Comparison of ENCODE assay signal across 8 cellular contexts in the genomic region with DNA sequence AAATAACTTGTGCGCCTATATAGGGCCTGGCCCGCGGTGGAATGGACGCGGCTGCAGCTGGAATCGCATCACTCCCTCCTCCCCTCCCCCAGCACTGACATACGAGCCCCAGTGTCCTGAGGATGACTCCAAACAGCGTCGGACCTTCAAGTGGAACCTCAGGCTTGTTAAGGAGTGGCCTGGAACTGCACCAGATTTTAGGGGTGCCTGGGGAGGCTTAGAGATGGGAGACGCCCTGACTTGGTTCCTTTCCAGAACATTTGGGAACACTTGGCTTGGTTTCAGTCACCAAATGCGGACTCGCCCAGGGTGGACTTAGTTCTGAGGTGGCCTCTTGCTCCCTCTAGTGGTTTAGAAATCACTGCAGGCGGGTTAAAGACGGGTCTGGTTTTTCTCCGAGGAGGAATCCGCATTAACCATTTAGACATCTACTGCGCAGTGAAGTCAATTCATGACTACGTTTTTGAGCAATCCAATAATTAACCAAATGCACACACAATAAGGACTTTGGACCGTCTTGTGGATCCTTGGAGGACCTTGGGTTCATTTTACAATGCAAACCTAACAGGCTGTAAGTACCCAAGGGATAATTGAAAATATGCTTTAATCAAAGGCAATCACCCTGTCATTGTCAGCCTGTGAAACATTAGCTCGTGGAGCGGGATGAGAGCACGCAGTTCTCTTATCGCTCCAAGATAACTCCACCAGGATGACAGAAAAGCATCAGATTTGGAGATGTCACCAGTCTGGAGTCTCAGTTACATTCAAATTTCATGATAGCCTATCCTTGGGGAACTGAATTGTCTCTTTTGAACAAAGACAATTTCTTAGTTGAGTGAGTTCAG. TPM values are rescaled to one million over a fixed set of nuclear protein-coding genes. Genes with fewer than 3 reads are reported as not detected.
DNase-seq lines count a peak whose midpoint lies in the region; ATAC-seq and TF ChIP-seq lines count a peak whose summit lies in the region.

No MANE protein-coding gene starts in this region.

- H3K9ac ChIP-seq in SK-N-SH, result no peak overlapping the region
- no peak overlapping the region for H3K9ac ChIP-seq in parathyroid adenoma

- POLR2A ChIA-PET in SK-N-SH (lab: Yijun Ruan, JAX), result interaction anchor here (1.5 kb wide), 1 partner anchor 1202 kb away, joined by 5 read pairs; no protein-coding TSS in a partner anchor

- H2AFZ ChIP-seq in SK-N-SH (ENCODE audit: low read depth) (peak overlapping the region; percentile 66; the same call in 1 of the 2 replicates), parathyroid adenoma (peak overlapping the region; percentile 68)

- intact Hi-C loops in cardiac septum (cut with DNase I), result loop anchor here (2.0 to 10.0 kb wide), 7 partner anchors 113 to 731 kb away; a partner anchor contains a TSS

- no peaks in the 10 kb centered on the region for H3K27me3 ChIP-seq in SK-N-SH (ENCODE audit: insufficient read depth)
- H3K27me3 ChIP-seq in parathyroid adenoma (ENCODE audit: control insufficient read depth, insufficient read depth, low read length), result no peaks in the 10 kb centered on the region

- H3K4me1 ChIP-seq in SK-N-SH (ENCODE audit: control insufficient read depth in 1 of 2, insufficient read depth in 2 of 2, low read depth in 1 of 2, low read length in 1 of 2) (peaks cover 0 to 7% of the 10 kb centered on the region in 2 experiments; a peak in 3 of 4 replicates), parathyroid adenoma (no peaks in the 10 kb centered on the region)

- H3K4me3 ChIP-seq in SK-N-SH (ENCODE audit: low read depth in 2 of 2, low read length in 1 of 2) (peak overlapping the region; percentile 45 to 54), parathyroid adenoma (ENCODE audit: low read depth, low read length) (no peak overlapping the region)

- WGBS in SK-N-SH (ENCODE audit: low lambda C conversion rate), result under 1% methylated on average over 22 of the region's 23 CpGs

- peak overlapping the region in 1 of 2 experiments; percentile 71; a peak in 1 of 4 replicates for H3K27ac ChIP-seq in SK-N-SH (ENCODE audit: low read depth in 2 of 2, low read length in 1 of 2)
- no peak overlapping the region for H3K27ac ChIP-seq in parathyroid adenoma

- no peaks in the 10 kb centered on the region for H4K20me1 ChIP-seq in SK-N-SH (ENCODE audit: insufficient read depth)

- TF ChIP-seq EP300 in SK-N-SH (IDR thresholded peaks at IDR 0.05; ENCODE audit: borderline replicate concordance in 1 of 2, low read depth in 1 of 2, low read length in 1 of 2), result peak; percentile 24 to 56; a peak in 2 of 4 replicates

- H3K79me2 ChIP-seq in SK-N-SH (ENCODE audit: insufficient read depth) (no peaks in the 10 kb centered on the region), parathyroid adenoma (no peaks in the 10 kb centered on the region)

- H3K9me3 ChIP-seq in SK-N-SH, result no peaks in the 10 kb centered on the region
- no peaks in the 10 kb centered on the region for H3K9me3 ChIP-seq in parathyroid adenoma (ENCODE audit: control insufficient read depth, low read length)

- H3K4me2 ChIP-seq in SK-N-SH, result peak overlapping the region; percentile 73
- peak overlapping the region; percentile 88 for H3K4me2 ChIP-seq in parathyroid adenoma (ENCODE audit: low read length)

- H3K36me3 ChIP-seq in SK-N-SH (replicated peaks in 1 of 2; ENCODE audit: control insufficient read depth in 1 of 2, insufficient read depth in 2 of 2, low read length in 1 of 2), result no peaks in the 10 kb centered on the region
- no peaks in the 10 kb centered on the region for H3K36me3 ChIP-seq in parathyroid adenoma (ENCODE audit: control insufficient read depth, insufficient read depth, low read length)

- no peaks in the 10 kb centered on the region for H3F3A ChIP-seq in SK-N-SH (replicated peaks; ENCODE audit: insufficient read depth)

- TF ChIP-seq CTCF in SK-N-SH (IDR thresholded peaks at IDR 0.05) (peak; percentile 96), parathyroid adenoma (IDR thresholded peaks at IDR 0.05) (peak; percentile 80)

- H3K9me2 ChIP-seq in SK-N-SH, result no peaks in the 10 kb centered on the region

- CTCF ChIA-PET in SK-N-SH (lab: Yijun Ruan, JAX), result interaction anchor here (0.6 to 9.1 kb wide), 46 partner anchors 9 to 1672 kb away, joined by 3 to 122 read pairs (median 3); a partner anchor contains a TSS

- peak; percentile 22 for DNase-seq in DMS 273 treated with DMSO at 0.1 percent for 48 hours (lab: John Stamatoyannopoulos, UW)
- peak; percentile 80 for DNase-seq in H4 (ENCODE audit: low spot score)
- DNase-seq in NAMALWA (ENCODE audit: low spot score), result peak; percentile 83
- peak; percentile 81 for DNase-seq in SK-N-SH
- peak; percentile 79 for DNase-seq in amniotic epithelial cell (ENCODE audit: low read depth)
- DNase-seq in cardiac septum (ENCODE audit: low spot score), result peak; percentile 78

- peak; percentile 94 for TF ChIP-seq RAD21 in SK-N-SH (IDR thresholded peaks at IDR 0.05; ENCODE audit: low read length)

- ATAC-seq in GM19467 (IDR thresholded peaks at IDR 0.05; ENCODE audit: unreplicated experiment), result no peak

TF ChIP-seq in SK-N-SH, 30 proteins besides CTCF, POLR2A, EP300 and RAD21 (continues in another document):
- TF ChIP-seq FOXM1 (IDR thresholded peaks at IDR 0.05; ENCODE audit: low read depth) (no peak), ELF1 (IDR thresholded peaks at IDR 0.05) (no peak), MEF2A (IDR thresholded peaks at IDR 0.05; ENCODE audit: borderline replicate concordance, low read depth) (no peak), TAF1 (IDR thresholded peaks at IDR 0.05; ENCODE audit: borderline replicate concordance, low read depth, low read length) (no peak), MXI1 (IDR thresholded peaks at IDR 0.05; ENCODE audit: low read depth, low read length) (no peak; the same call in 1 of the 2 replicates), FOSL2 (IDR thresholded peaks at IDR 0.05; ENCODE audit: borderline replicate concordance, low read depth) (no peak), RFX5 (IDR thresholded peaks at IDR 0.05; ENCODE audit: low read length) (no peak), RXRA (IDR thresholded peaks at IDR 0.05; ENCODE audit: borderline replicate concordance, low read depth) (no peak), EZH2phosphoT487 (IDR thresholded peaks at IDR 0.05; ENCODE audit: borderline replicate concordance, low read depth) (no peak), NRF1 (IDR thresholded peaks at IDR 0.05; ENCODE audit: low read depth, low read length) (peak; percentile 15; the same call in 1 of the 2 replicates), TCF12 (IDR thresholded peaks at IDR 0.05) (peak; percentile 85), TEAD4 (IDR thresholded peaks at IDR 0.05; ENCODE audit: borderline replicate concordance, insufficient read depth) (peak; percentile 14; the same call in 1 of the 2 replicates), YY1 (IDR thresholded peaks at IDR 0.05; ENCODE audit: low read depth) (no peak)
- TF ChIP-seq, protein P1, sequence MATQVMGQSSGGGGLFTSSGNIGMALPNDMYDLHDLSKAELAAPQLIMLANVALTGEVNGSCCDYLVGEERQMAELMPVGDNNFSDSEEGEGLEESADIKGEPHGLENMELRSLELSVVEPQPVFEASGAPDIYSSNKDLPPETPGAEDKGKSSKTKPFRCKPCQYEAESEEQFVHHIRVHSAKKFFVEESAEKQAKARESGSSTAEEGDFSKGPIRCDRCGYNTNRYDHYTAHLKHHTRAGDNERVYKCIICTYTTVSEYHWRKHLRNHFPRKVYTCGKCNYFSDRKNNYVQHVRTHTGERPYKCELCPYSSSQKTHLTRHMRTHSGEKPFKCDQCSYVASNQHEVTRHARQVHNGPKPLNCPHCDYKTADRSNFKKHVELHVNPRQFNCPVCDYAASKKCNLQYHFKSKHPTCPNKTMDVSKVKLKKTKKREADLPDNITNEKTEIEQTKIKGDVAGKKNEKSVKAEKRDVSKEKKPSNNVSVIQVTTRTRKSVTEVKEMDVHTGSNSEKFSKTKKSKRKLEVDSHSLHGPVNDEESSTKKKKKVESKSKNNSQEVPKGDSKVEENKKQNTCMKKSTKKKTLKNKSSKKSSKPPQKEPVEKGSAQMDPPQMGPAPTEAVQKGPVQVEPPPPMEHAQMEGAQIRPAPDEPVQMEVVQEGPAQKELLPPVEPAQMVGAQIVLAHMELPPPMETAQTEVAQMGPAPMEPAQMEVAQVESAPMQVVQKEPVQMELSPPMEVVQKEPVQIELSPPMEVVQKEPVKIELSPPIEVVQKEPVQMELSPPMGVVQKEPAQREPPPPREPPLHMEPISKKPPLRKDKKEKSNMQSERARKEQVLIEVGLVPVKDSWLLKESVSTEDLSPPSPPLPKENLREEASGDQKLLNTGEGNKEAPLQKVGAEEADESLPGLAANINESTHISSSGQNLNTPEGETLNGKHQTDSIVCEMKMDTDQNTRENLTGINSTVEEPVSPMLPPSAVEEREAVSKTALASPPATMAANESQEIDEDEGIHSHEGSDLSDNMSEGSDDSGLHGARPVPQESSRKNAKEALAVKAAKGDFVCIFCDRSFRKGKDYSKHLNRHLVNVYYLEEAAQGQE (IDR thresholded peaks at IDR 0.05; ENCODE audit: low read depth, low read length), result no peak
- TF ChIP-seq, protein P2, sequence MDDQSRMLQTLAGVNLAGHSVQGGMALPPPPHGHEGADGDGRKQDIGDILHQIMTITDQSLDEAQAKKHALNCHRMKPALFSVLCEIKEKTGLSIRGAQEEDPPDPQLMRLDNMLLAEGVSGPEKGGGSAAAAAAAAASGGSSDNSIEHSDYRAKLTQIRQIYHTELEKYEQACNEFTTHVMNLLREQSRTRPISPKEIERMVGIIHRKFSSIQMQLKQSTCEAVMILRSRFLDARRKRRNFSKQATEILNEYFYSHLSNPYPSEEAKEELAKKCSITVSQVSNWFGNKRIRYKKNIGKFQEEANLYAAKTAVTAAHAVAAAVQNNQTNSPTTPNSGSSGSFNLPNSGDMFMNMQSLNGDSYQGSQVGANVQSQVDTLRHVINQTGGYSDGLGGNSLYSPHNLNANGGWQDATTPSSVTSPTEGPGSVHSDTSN (IDR thresholded peaks at IDR 0.05), result peak; percentile 61
- TF ChIP-seq, protein P3, sequence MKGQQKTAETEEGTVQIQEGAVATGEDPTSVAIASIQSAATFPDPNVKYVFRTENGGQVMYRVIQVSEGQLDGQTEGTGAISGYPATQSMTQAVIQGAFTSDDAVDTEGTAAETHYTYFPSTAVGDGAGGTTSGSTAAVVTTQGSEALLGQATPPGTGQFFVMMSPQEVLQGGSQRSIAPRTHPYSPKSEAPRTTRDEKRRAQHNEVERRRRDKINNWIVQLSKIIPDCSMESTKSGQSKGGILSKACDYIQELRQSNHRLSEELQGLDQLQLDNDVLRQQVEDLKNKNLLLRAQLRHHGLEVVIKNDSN (IDR thresholded peaks at IDR 0.05; ENCODE audit: borderline replicate concordance, low read depth), result no peak

RNA-seq across cellular contexts. Expression of a gene that starts 11.2 kb away (rescaled TPM):
- 7.6 and 13.9 TPM in 2 replicates for total RNA-seq in H4 (2014; rRNA removed; shearing (Covaris generic))
- polyA plus RNA-seq in SK-N-SH (2012; rRNA removed), result 25.3 and 28.6 TPM in 2 replicates
- 29.6 and 34.0 TPM in 2 replicates for polyA plus RNA-seq in SK-N-SH (2012; cell fraction: cytosol; rRNA removed)
- polyA plus RNA-seq in SK-N-SH (2012; cell fraction: nucleus; rRNA removed), result 17.9 and 26.6 TPM in 2 replicates
- total RNA-seq in cardiac septum, result 23.4 TPM

Comparison
In these comparisons a context has a peak if more than half of its experiments do, and no peak if none do; other contexts are left out.
1. DNase-seq: peak in every context shown above with its lines; median percentile 83 in NAMALWA; 81 in SK-N-SH; 80 in H4; 79 in amniotic epithelial cell; 78 in cardiac septum; 22 in DMS 273 treated with DMSO at 0.1 percent for 48 hours.